ENCODE assay signal across 1 cellular context in genomic region chr1:35881850-35882273, GRCh38.
A peak's percentile ranks its signal among the peaks of the same experiment; 100 is the strongest.
TF ChIP-seq lines count a peak whose summit lies in the region.

No MANE protein-coding gene starts in this region.

TF ChIP-seq in A549, 52 proteins besides CTCF, POLR2A, EP300 and RAD21 (continued from another document):
- TF ChIP-seq REST (IDR thresholded peaks at IDR 0.05), result peak; percentile 22; the same call in 1 of the 2 replicates
- TF ChIP-seq ATOH8 (CRISPR knock-in tag; IDR thresholded peaks at IDR 0.05; ENCODE audit: low read depth), result no peak
- TF ChIP-seq, protein P1, sequence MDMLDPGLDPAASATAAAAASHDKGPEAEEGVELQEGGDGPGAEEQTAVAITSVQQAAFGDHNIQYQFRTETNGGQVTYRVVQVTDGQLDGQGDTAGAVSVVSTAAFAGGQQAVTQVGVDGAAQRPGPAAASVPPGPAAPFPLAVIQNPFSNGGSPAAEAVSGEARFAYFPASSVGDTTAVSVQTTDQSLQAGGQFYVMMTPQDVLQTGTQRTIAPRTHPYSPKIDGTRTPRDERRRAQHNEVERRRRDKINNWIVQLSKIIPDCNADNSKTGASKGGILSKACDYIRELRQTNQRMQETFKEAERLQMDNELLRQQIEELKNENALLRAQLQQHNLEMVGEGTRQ (IDR thresholded peaks at IDR 0.05), result no peak
- no peak for TF ChIP-seq RNF2 (IDR thresholded peaks at IDR 0.05; ENCODE audit: borderline replicate concordance, low read depth)
